In genomic region chr1:149658175-149658574, GRCh38 we compare ENCODE assay signal across 7 cellular contexts.
A peak's percentile ranks its signal among the peaks of the same experiment; 100 is the strongest.
DNase-seq lines count a peak whose midpoint lies in the region; ATAC-seq and TF ChIP-seq lines count a peak whose summit lies in the region.
"Not testable (repeated sequence)": the region's sequence is repeated elsewhere in the genome, so short reads cannot be mapped to it uniquely, and the experiment has no call there.

No MANE protein-coding gene starts in this region.

- not testable (repeated sequence) for H2AFZ ChIP-seq in GM23338; mammary epithelial cell (ENCODE audit: low read depth, low read length); mesenchymal stem cell (ENCODE audit: low read depth, low read length); smooth muscle cell (ENCODE audit: low read depth)

- not testable (repeated sequence) for H3K79me2 ChIP-seq in GM23338 (replicated peaks; ENCODE audit: insufficient read depth); mammary epithelial cell (ENCODE audit: insufficient read depth, low read length); smooth muscle cell (ENCODE audit: low read depth)

- not testable (repeated sequence) for H3K9me3 Mint-ChIP-seq in GM23338

- ATAC-seq in GM23338 (peak; percentile 54), foreskin keratinocyte (peak; percentile 68)

- not testable (repeated sequence) for H3K4me2 ChIP-seq in GM23338; mammary epithelial cell (ENCODE audit: insufficient read depth, low read depth, low read length); mesenchymal stem cell (ENCODE audit: low read length, poor library complexity, severe bottlenecking); smooth muscle cell

- intact Hi-C loops in mammary epithelial cell (cut with micrococcal nuclease) = not testable (repeated sequence)

- H3K4ac ChIP-seq in mesenchymal stem cell (ENCODE audit: low read depth in 1 of 2, low read length in 2 of 2) = not testable (repeated sequence)

- WGBS in mammary epithelial cell (ENCODE audit: low coverage, missing lambda C conversion rate) = 27% methylated on average over 2 of the region's 5 CpGs
- 56% methylated on average over 1 of the region's 5 CpGs for WGBS in mesenchymal stem cell
- 53% methylated on average over 2 of the region's 5 CpGs for WGBS in smooth muscle cell (ENCODE audit: low lambda C conversion rate)

- CTCF ChIA-PET in mammary epithelial cell (lab: Charles Lee; ENCODE audit: low non-redundant PET) = not testable (repeated sequence)

- H3K9me3 ChIP-seq in mammary epithelial cell (replicated peaks; ENCODE audit: insufficient read depth, low read length); mesenchymal stem cell (ENCODE audit: control insufficient read depth, low read length); smooth muscle cell (replicated peaks; ENCODE audit: low read depth): not testable (repeated sequence)

- H3K79me1 ChIP-seq in mesenchymal stem cell (replicated peaks; ENCODE audit: low read length, poor library complexity, severe bottlenecking) = not testable (repeated sequence)

- H2BK120ac ChIP-seq in mesenchymal stem cell (ENCODE audit: low read depth, low read length) = not testable (repeated sequence)

- not testable (repeated sequence) for H3K4me3 Mint-ChIP-seq in GM23338

- H3K27me3 Mint-ChIP-seq in GM23338 (ENCODE audit: insufficient read depth, low read depth, poor library complexity) = not testable (repeated sequence)

- not testable (repeated sequence) for TF ChIP-seq CTCF in GM23338 (conservative IDR thresholded peaks at IDR 0.05; ENCODE audit: low read depth in 2 of 2); mammary epithelial cell (conservative IDR thresholded peaks at IDR 0.05 in 1 of 2, IDR thresholded peaks at IDR 0.05 in 1 of 2; ENCODE audit: extremely low read depth in 1 of 2, insufficient read depth in 1 of 2, low read depth in 1 of 2, low read length in 2 of 2); epithelial cell of proximal tubule (conservative IDR thresholded peaks at IDR 0.05; ENCODE audit: low read depth, low read length); foreskin keratinocyte (conservative IDR thresholded peaks at IDR 0.05); smooth muscle cell (IDR thresholded peaks at IDR 0.05; ENCODE audit: borderline replicate concordance, insufficient read depth, poor library complexity, severe bottlenecking)

- H3K23ac ChIP-seq in mesenchymal stem cell (ENCODE audit: low read length in 2 of 2) = not testable (repeated sequence)

- not testable (repeated sequence) for H3K27ac ChIP-seq in GM23338 (ENCODE audit: low read depth); mammary epithelial cell (ENCODE audit: insufficient read depth, low read depth, low read length); foreskin keratinocyte; mesenchymal stem cell (ENCODE audit: low read length, poor library complexity, severe bottlenecking)
- peak overlapping the region; percentile 79 for H3K27ac ChIP-seq in smooth muscle cell (ENCODE audit: low read depth)

- not testable (repeated sequence) for H3K9ac ChIP-seq in mammary epithelial cell (ENCODE audit: insufficient read depth, low read length); smooth muscle cell (ENCODE audit: low read depth)
- H3K9ac ChIP-seq in mesenchymal stem cell (ENCODE audit: low read length) = peak overlapping the region; percentile 48

- H3K4me1 Mint-ChIP-seq in GM23338 = not testable (repeated sequence)

- not testable (repeated sequence) for H4K91ac ChIP-seq in mesenchymal stem cell (ENCODE audit: low read length)

- not testable (repeated sequence) for H3K36me3 ChIP-seq in GM23338 (ENCODE audit: insufficient read depth); mammary epithelial cell (ENCODE audit: insufficient read depth, low read length); mesenchymal stem cell (ENCODE audit: control insufficient read depth in 1 of 2, insufficient read depth in 2 of 2, low read depth in 1 of 2, low read length in 2 of 2); smooth muscle cell (ENCODE audit: low read depth)

- H3F3A ChIP-seq in GM23338 (replicated peaks; ENCODE audit: low read depth); smooth muscle cell (ENCODE audit: low read depth): not testable (repeated sequence)

- not testable (repeated sequence) for H3K27ac Mint-ChIP-seq in GM23338

- not testable (repeated sequence) for H2BK12ac ChIP-seq in mesenchymal stem cell (ENCODE audit: low read length in 2 of 2)

- H4K20me1 ChIP-seq in GM23338 (replicated peaks; ENCODE audit: insufficient read depth); mammary epithelial cell (ENCODE audit: insufficient read depth, low read length); smooth muscle cell (ENCODE audit: low read depth): not testable (repeated sequence)

- H3K4me3 ChIP-seq in GM23338; mammary epithelial cell (replicated peaks in 1 of 3; ENCODE audit: insufficient read depth in 1 of 3, low read depth in 2 of 3, low read length in 3 of 3); epithelial cell of proximal tubule (ENCODE audit: low read depth, low read length); mesenchymal stem cell (ENCODE audit: insufficient read depth in 1 of 2, low read depth in 1 of 2, low read length in 2 of 2); smooth muscle cell: not testable (repeated sequence)

- not testable (repeated sequence) for H3K9me2 ChIP-seq in GM23338 (ENCODE audit: insufficient read depth)

- dilution Hi-C loops in mammary epithelial cell (cut with HindIII; ENCODE audit: low sequenced_read_pairs) = not testable (repeated sequence)

- H3K27me3 ChIP-seq in GM23338 (ENCODE audit: insufficient read depth); mammary epithelial cell (ENCODE audit: insufficient read depth, low read length); foreskin keratinocyte; mesenchymal stem cell (ENCODE audit: control insufficient read depth in 1 of 2, insufficient read depth in 1 of 2, low read length in 2 of 2); smooth muscle cell (ENCODE audit: low read depth): not testable (repeated sequence)

- not testable (repeated sequence) for H4K8ac ChIP-seq in mesenchymal stem cell (ENCODE audit: low read length)

- H2BK15ac ChIP-seq in mesenchymal stem cell (ENCODE audit: low read depth, poor library complexity, severe bottlenecking) = not testable (repeated sequence)

- BruUV-seq in mammary epithelial cell (replicated peaks; lab: Mats Ljungman, UMichigan) = not testable (repeated sequence)

- not testable (repeated sequence) for H2BK5ac ChIP-seq in mesenchymal stem cell (ENCODE audit: low read depth, low read length, poor library complexity, severe bottlenecking)

- not testable (repeated sequence) for H3K18ac ChIP-seq in mesenchymal stem cell (ENCODE audit: low read depth in 1 of 2, low read length in 2 of 2)

- not testable (repeated sequence) for H3K4me1 ChIP-seq in GM23338 (ENCODE audit: insufficient read depth); mammary epithelial cell (ENCODE audit: insufficient read depth, low read length); foreskin keratinocyte; mesenchymal stem cell (ENCODE audit: control insufficient read depth, insufficient read depth, low read depth, low read length); smooth muscle cell (ENCODE audit: low read depth)

- in situ Hi-C loops in SK-MEL-5 (cut with HindIII; ENCODE audit: low pct_unique_long_range_greater_than_20kb, low sequenced_read_pairs); mammary epithelial cell (cut with MboI; ENCODE audit: low sequenced_read_pairs in 2 of 2): not testable (repeated sequence)

- not testable (repeated sequence) for H3K14ac ChIP-seq in mesenchymal stem cell (ENCODE audit: low read length in 2 of 2)

- not testable (repeated sequence) for H2AK5ac ChIP-seq in mesenchymal stem cell (ENCODE audit: low read length, severe bottlenecking)

- H3K36me3 Mint-ChIP-seq in GM23338 (ENCODE audit: low read depth) = not testable (repeated sequence)

- not testable (repeated sequence) for DNase-seq in GM23338 (ENCODE audit: low spot score); mesenchymal stem cell; smooth muscle cell (lab: John Stamatoyannopoulos, UW; ENCODE audit: unreplicated experiment)
- DNase-seq in SK-MEL-5 (ENCODE audit: low read depth, low spot score) = peak; percentile 91
- peak; percentile 70 for DNase-seq in mammary epithelial cell
- DNase-seq in epithelial cell of proximal tubule (ENCODE audit: low read depth) = peak; percentile 1
- peak in 1 of 2 donors; percentile 7 for DNase-seq in foreskin keratinocyte
